ENCODE assay signal across 8 cellular contexts in the genomic region with DNA sequence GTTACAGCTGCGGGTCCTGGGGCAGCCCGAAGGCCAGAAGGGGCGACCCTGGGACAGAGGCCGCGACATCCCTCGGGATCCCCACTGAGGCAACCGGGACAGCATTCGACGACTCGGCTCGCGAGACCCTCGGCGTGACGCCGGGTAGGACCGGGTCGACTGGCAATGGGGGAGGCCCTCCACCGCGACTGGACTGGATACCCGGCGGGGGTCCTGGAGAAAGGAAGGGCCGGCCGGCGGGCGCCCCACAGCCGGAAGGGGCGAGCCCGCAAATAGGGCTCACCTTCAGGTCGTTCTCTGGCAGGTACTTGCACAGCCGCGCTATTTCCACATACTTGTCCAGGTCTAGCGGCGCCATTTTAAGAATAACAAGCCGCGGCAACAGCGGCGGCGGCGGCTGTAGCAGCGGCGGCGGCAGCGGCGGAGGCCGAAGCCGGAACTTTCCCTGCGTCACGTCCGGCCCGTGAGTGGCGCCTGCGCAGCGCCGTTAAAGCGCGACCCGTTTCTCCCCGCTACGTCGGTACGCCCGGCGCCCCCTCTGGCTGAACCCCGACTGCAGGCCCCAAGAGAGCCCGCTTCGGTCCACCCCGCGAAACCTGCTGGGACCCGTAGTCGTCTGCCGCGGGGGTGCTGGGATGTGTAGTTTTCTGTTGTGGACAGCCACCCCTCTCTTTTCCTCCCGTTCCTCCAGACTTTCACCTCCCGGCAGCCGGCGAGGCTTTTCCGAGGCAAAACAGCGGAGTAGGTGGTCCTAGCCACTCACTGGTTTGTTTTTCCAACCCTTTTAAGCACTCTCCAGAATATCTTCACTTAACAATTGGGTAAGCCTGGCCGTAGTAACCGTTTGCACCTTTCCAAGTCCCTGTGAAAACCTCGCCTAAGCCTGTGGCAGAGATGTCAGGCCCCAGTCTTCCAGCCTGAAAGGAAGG.
A peak's percentile ranks its signal among the peaks of the same experiment; 100 is the strongest.
DNase-seq lines count a peak whose midpoint lies in the region; ATAC-seq and TF ChIP-seq lines count a peak whose summit lies in the region.

A gene (minus strand): TSS at position 443 of the 929 bp plus-strand sequence. CDS start 85 bp downstream, at position 358.

- peak; percentile 89 for TF ChIP-seq POLR2A in GM18951 (IDR thresholded peaks at IDR 0.05; ENCODE audit: extremely low read depth, insufficient read depth, insufficient read length)

- peak within 1 kb of the TSS; percentile 95 for H3K4me3 ChIP-seq in AG09309 (ENCODE audit: control insufficient read depth, low read depth, low read length)

- peak; percentile 82 for DNase-seq in AG09309 (ENCODE audit: low read depth)
- peak; percentile 87 for DNase-seq in NCI-H226
- DNase-seq in activated CD4-positive, CD25-positive, alpha-beta regulatory T cell (lab: John Stamatoyannopoulos, UW), result peak; percentile 90 to 97 (median 96)
- peak; percentile 97 for DNase-seq in central memory CD4-positive, alpha-beta T cell
- DNase-seq in iris pigment epithelial cell (ENCODE audit: low read depth), result peak; percentile 98
- peak; percentile 97 for DNase-seq in stimulated activated CD4-positive, alpha-beta T cell treated with anti-CD3 and anti-CD28 coated beads, Interleukin-12 subunit alpha, Interleukin-12 subunit beta, amount 100 ng/mL, for 4 hours

- peak; percentile 75 for TF ChIP-seq CTCF in AG09309 (IDR thresholded peaks at IDR 0.05; ENCODE audit: control insufficient read depth, insufficient read depth, low read depth, low read length, missing control alignments)

- ATAC-seq in HG03196 (IDR thresholded peaks at IDR 0.05; ENCODE audit: unreplicated experiment), result peak; percentile 96

- in situ Hi-C loops in GM18951 (cut with MboI; ENCODE audit: low sequenced_read_pairs, unreplicated experiment), result no loop called here

Comparison
In these comparisons a context has a peak if more than half of its experiments do, and no peak if none do; other contexts are left out.
1. Peak in every context shown above with its lines: DNase-seq, ATAC-seq and H3K4me3 ChIP-seq.